1 cellular context compared by ENCODE assay signal in the genomic region with DNA sequence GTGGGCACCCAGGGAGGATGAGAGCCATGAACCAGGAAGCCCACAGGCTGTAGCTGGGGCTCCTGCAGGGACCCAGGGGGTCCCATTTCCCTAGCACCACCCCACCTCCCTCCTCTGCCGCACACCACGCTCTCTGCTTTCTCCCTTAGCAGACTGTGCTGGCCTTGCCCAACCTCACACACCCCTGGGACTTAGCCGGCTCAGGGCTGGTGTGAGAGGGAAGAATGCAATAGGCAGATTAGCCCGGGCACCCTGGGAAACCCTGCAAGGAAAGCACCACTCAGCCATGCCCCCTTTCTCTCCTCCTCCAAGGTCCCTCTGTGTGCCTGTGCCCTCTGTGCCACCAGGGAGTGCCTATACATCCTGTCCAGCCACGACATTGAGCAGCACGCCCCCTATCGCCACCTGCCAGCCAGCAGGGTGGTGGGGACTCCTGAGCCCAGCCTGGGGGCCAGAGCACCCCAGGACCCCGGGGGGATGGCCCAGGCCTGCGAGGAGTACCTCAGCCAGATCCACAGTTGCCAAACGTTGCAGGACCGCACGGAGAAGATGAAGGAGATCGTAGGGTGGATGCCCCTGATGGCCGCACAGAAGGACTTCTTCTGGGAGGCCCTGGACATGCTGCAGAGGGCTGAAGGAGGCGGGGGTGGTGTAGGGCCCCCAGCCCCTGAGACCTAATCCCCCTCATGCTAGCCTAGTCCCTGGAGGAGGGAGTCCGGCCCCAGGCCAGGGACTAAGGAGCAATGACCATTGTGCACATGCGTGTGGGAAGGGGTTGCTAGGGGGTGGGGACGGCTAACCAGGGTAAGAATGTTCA.
A peak's percentile ranks its signal among the peaks of the same experiment; 100 is the strongest.
TF ChIP-seq lines count a peak whose summit lies in the region.

No MANE protein-coding gene starts in this region.

TF ChIP-seq in HepG2, 621 proteins besides CTCF, POLR2A, EP300 and RAD21 (continued from another document):
- TF ChIP-seq, protein P1, sequence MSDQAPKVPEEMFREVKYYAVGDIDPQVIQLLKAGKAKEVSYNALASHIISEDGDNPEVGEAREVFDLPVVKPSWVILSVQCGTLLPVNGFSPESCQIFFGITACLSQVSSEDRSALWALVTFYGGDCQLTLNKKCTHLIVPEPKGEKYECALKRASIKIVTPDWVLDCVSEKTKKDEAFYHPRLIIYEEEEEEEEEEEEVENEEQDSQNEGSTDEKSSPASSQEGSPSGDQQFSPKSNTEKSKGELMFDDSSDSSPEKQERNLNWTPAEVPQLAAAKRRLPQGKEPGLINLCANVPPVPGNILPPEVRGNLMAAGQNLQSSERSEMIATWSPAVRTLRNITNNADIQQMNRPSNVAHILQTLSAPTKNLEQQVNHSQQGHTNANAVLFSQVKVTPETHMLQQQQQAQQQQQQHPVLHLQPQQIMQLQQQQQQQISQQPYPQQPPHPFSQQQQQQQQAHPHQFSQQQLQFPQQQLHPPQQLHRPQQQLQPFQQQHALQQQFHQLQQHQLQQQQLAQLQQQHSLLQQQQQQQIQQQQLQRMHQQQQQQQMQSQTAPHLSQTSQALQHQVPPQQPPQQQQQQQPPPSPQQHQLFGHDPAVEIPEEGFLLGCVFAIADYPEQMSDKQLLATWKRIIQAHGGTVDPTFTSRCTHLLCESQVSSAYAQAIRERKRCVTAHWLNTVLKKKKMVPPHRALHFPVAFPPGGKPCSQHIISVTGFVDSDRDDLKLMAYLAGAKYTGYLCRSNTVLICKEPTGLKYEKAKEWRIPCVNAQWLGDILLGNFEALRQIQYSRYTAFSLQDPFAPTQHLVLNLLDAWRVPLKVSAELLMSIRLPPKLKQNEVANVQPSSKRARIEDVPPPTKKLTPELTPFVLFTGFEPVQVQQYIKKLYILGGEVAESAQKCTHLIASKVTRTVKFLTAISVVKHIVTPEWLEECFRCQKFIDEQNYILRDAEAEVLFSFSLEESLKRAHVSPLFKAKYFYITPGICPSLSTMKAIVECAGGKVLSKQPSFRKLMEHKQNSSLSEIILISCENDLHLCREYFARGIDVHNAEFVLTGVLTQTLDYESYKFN (CRISPR knock-in tag; conservative IDR thresholded peaks at IDR 0.05): 0 out of 2 replicates have a peak, but pooled peaks have one; percentile 17
- TF ChIP-seq, protein P2, sequence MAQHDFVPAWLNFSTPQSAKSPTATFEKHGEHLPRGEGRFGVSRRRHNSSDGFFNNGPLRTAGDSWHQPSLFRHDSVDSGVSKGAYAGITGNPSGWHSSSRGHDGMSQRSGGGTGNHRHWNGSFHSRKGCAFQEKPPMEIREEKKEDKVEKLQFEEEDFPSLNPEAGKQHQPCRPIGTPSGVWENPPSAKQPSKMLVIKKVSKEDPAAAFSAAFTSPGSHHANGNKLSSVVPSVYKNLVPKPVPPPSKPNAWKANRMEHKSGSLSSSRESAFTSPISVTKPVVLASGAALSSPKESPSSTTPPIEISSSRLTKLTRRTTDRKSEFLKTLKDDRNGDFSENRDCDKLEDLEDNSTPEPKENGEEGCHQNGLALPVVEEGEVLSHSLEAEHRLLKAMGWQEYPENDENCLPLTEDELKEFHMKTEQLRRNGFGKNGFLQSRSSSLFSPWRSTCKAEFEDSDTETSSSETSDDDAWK (CRISPR knock-in tag; IDR thresholded peaks at IDR 0.05): no peak
- 0 out of 2 replicates have a peak, but pooled peaks have one; percentile 10 for TF ChIP-seq SALL1 (CRISPR knock-in tag; IDR thresholded peaks at IDR 0.05)
- TF ChIP-seq ZFP36L2 (CRISPR knock-in tag; IDR thresholded peaks at IDR 0.05): no peak
- TF ChIP-seq ZNF501 (CRISPR knock-in tag; IDR thresholded peaks at IDR 0.05): peak; percentile 48; the same call in 1 of the 2 replicates
- no peak for TF ChIP-seq ZNF354B (CRISPR knock-in tag; IDR thresholded peaks at IDR 0.05)
- TF ChIP-seq ETV5 (CRISPR knock-in tag; IDR thresholded peaks at IDR 0.05; ENCODE audit: borderline replicate concordance): 0 out of 2 replicates have a peak, but pooled peaks have one; percentile 34
- no peak for TF ChIP-seq ZNF75D (CRISPR knock-in tag; IDR thresholded peaks at IDR 0.05; ENCODE audit: borderline replicate concordance)
- TF ChIP-seq SIN3A (IDR thresholded peaks at IDR 0.05; ENCODE audit: borderline replicate concordance, low read depth, low read length): peak; percentile 18; the same call in 1 of the 2 replicates
- TF ChIP-seq PPARG (CRISPR knock-in tag; conservative IDR thresholded peaks at IDR 0.05): no peak
- peak; percentile 41 for TF ChIP-seq STAG1 (CRISPR knock-in tag; IDR thresholded peaks at IDR 0.05)
- no peak for TF ChIP-seq ZNF234 (CRISPR knock-in tag; conservative IDR thresholded peaks at IDR 0.05)
- TF ChIP-seq, protein P3, sequence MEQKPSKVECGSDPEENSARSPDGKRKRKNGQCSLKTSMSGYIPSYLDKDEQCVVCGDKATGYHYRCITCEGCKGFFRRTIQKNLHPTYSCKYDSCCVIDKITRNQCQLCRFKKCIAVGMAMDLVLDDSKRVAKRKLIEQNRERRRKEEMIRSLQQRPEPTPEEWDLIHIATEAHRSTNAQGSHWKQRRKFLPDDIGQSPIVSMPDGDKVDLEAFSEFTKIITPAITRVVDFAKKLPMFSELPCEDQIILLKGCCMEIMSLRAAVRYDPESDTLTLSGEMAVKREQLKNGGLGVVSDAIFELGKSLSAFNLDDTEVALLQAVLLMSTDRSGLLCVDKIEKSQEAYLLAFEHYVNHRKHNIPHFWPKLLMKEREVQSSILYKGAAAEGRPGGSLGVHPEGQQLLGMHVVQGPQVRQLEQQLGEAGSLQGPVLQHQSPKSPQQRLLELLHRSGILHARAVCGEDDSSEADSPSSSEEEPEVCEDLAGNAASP (CRISPR knock-in tag; IDR thresholded peaks at IDR 0.05; ENCODE audit: borderline replicate concordance): no peak
- no peak for TF ChIP-seq MAFG (CRISPR knock-in tag; IDR thresholded peaks at IDR 0.05)
- TF ChIP-seq SIX1 (CRISPR knock-in tag; IDR thresholded peaks at IDR 0.05; ENCODE audit: borderline replicate concordance): no peak
- TF ChIP-seq, protein P4, sequence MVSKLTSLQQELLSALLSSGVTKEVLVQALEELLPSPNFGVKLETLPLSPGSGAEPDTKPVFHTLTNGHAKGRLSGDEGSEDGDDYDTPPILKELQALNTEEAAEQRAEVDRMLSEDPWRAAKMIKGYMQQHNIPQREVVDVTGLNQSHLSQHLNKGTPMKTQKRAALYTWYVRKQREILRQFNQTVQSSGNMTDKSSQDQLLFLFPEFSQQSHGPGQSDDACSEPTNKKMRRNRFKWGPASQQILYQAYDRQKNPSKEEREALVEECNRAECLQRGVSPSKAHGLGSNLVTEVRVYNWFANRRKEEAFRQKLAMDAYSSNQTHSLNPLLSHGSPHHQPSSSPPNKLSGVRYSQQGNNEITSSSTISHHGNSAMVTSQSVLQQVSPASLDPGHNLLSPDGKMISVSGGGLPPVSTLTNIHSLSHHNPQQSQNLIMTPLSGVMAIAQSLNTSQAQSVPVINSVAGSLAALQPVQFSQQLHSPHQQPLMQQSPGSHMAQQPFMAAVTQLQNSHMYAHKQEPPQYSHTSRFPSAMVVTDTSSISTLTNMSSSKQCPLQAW (CRISPR knock-in tag; IDR thresholded peaks at IDR 0.05): peak; percentile 45; the same call in 1 of the 2 replicates
- TF ChIP-seq, protein P5, sequence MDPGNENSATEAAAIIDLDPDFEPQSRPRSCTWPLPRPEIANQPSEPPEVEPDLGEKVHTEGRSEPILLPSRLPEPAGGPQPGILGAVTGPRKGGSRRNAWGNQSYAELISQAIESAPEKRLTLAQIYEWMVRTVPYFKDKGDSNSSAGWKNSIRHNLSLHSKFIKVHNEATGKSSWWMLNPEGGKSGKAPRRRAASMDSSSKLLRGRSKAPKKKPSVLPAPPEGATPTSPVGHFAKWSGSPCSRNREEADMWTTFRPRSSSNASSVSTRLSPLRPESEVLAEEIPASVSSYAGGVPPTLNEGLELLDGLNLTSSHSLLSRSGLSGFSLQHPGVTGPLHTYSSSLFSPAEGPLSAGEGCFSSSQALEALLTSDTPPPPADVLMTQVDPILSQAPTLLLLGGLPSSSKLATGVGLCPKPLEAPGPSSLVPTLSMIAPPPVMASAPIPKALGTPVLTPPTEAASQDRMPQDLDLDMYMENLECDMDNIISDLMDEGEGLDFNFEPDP (CRISPR knock-in tag; conservative IDR thresholded peaks at IDR 0.05): 0 out of 2 replicates have a peak, but pooled peaks have one; percentile 53
- TF ChIP-seq, protein P6, sequence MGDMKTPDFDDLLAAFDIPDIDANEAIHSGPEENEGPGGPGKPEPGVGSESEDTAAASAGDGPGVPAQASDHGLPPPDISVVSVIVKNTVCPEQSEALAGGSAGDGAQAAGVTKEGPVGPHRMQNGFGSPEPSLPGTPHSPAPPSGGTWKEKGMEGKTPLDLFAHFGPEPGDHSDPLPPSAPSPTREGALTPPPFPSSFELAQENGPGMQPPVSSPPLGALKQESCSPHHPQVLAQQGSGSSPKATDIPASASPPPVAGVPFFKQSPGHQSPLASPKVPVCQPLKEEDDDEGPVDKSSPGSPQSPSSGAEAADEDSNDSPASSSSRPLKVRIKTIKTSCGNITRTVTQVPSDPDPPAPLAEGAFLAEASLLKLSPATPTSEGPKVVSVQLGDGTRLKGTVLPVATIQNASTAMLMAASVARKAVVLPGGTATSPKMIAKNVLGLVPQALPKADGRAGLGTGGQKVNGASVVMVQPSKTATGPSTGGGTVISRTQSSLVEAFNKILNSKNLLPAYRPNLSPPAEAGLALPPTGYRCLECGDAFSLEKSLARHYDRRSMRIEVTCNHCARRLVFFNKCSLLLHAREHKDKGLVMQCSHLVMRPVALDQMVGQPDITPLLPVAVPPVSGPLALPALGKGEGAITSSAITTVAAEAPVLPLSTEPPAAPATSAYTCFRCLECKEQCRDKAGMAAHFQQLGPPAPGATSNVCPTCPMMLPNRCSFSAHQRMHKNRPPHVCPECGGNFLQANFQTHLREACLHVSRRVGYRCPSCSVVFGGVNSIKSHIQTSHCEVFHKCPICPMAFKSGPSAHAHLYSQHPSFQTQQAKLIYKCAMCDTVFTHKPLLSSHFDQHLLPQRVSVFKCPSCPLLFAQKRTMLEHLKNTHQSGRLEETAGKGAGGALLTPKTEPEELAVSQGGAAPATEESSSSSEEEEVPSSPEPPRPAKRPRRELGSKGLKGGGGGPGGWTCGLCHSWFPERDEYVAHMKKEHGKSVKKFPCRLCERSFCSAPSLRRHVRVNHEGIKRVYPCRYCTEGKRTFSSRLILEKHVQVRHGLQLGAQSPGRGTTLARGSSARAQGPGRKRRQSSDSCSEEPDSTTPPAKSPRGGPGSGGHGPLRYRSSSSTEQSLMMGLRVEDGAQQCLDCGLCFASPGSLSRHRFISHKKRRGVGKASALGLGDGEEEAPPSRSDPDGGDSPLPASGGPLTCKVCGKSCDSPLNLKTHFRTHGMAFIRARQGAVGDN (CRISPR knock-in tag; IDR thresholded peaks at IDR 0.05): peak; percentile 29; the same call in 1 of the 2 replicates
- TF ChIP-seq, protein P7, sequence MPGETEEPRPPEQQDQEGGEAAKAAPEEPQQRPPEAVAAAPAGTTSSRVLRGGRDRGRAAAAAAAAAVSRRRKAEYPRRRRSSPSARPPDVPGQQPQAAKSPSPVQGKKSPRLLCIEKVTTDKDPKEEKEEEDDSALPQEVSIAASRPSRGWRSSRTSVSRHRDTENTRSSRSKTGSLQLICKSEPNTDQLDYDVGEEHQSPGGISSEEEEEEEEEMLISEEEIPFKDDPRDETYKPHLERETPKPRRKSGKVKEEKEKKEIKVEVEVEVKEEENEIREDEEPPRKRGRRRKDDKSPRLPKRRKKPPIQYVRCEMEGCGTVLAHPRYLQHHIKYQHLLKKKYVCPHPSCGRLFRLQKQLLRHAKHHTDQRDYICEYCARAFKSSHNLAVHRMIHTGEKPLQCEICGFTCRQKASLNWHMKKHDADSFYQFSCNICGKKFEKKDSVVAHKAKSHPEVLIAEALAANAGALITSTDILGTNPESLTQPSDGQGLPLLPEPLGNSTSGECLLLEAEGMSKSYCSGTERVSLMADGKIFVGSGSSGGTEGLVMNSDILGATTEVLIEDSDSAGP (CRISPR knock-in tag; IDR thresholded peaks at IDR 0.05; ENCODE audit: borderline replicate concordance): peak; percentile 20; the same call in 1 of the 2 replicates
- no peak for TF ChIP-seq ZSCAN12 (CRISPR knock-in tag; IDR thresholded peaks at IDR 0.05)
- TF ChIP-seq HNRNPL (IDR thresholded peaks at IDR 0.05; ENCODE audit: low read depth, low read length): peak; percentile 93
- 0 out of 2 replicates have a peak, but pooled peaks have one; percentile 25 for TF ChIP-seq KDM2A (CRISPR knock-in tag; IDR thresholded peaks at IDR 0.05; ENCODE audit: borderline replicate concordance, low read depth)
- TF ChIP-seq, protein P8, sequence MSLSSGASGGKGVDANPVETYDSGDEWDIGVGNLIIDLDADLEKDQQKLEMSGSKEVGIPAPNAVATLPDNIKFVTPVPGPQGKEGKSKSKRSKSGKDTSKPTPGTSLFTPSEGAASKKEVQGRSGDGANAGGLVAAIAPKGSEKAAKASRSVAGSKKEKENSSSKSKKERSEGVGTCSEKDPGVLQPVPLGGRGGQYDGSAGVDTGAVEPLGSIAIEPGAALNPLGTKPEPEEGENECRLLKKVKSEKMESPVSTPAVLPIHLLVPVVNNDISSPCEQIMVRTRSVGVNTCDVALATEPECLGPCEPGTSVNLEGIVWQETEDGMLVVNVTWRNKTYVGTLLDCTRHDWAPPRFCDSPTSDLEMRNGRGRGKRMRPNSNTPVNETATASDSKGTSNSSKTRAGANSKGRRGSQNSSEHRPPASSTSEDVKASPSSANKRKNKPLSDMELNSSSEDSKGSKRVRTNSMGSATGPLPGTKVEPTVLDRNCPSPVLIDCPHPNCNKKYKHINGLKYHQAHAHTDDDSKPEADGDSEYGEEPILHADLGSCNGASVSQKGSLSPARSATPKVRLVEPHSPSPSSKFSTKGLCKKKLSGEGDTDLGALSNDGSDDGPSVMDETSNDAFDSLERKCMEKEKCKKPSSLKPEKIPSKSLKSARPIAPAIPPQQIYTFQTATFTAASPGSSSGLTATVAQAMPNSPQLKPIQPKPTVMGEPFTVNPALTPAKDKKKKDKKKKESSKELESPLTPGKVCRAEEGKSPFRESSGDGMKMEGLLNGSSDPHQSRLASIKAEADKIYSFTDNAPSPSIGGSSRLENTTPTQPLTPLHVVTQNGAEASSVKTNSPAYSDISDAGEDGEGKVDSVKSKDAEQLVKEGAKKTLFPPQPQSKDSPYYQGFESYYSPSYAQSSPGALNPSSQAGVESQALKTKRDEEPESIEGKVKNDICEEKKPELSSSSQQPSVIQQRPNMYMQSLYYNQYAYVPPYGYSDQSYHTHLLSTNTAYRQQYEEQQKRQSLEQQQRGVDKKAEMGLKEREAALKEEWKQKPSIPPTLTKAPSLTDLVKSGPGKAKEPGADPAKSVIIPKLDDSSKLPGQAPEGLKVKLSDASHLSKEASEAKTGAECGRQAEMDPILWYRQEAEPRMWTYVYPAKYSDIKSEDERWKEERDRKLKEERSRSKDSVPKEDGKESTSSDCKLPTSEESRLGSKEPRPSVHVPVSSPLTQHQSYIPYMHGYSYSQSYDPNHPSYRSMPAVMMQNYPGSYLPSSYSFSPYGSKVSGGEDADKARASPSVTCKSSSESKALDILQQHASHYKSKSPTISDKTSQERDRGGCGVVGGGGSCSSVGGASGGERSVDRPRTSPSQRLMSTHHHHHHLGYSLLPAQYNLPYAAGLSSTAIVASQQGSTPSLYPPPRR (CRISPR knock-in tag; IDR thresholded peaks at IDR 0.05; ENCODE audit: borderline replicate concordance): no peak
